In the genomic region with DNA sequence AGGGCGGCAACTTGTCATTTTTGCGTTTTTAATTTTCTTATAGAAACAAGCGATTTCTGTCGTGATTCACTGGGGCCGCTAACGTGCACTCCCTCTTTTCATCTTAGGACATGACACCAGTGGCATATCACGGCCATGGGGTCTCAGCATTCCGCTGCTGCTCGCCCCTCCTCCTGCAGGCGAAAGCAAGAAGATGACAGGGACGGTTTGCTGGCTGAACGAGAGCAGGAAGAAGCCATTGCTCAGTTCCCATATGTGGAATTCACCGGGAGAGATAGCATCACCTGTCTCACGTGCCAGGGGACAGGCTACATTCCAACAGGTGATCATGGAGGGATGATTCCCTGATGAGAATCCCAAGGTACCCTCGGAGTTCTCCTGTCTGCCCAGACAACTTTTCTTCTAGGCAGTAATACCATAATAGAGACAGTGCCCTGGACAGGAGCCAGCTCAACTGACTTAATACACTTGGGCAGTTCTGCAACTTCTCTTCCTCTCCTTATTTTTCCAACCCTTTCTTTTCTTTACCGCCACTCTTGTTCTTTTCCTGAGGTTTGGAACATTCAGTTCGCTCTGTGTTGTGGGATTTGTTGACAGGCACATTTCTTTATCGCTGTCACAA, we compare ENCODE assay signal across 8 cellular contexts. TPM values are rescaled to one million over a fixed set of nuclear protein-coding genes. Genes with fewer than 3 reads are reported as not detected.
DNase-seq lines count a peak whose midpoint lies in the region; ATAC-seq and TF ChIP-seq lines count a peak whose summit lies in the region.

No MANE protein-coding gene starts in this region.

- H3K4me1 ChIP-seq in SK-N-SH (ENCODE audit: control insufficient read depth in 1 of 2, insufficient read depth in 2 of 2, low read depth in 1 of 2, low read length in 1 of 2) (peaks cover 0 to 6% of the 10 kb centered on the region in 2 experiments; a peak in 1 of 4 replicates), neural progenitor cell (peaks cover 7% of the 10 kb centered on the region)

- H3K9me3 Mint-ChIP-seq in neural progenitor cell, result peaks cover 8% of the 10 kb centered on the region

- peaks cover 14% of the 10 kb centered on the region for H3K4me1 Mint-ChIP-seq in neural progenitor cell

- H3K27me3 Mint-ChIP-seq in neural progenitor cell (ENCODE audit: insufficient read depth, low read depth), result peaks cover 12% of the 10 kb centered on the region

- TF ChIP-seq POLR2A in GM18505 (IDR thresholded peaks at IDR 0.05; ENCODE audit: borderline replicate concordance, extremely low read depth, insufficient read depth, insufficient read length), result no peak

- CTCF ChIA-PET in AG04449 (lab: Yijun Ruan, JAX) (interaction anchor here (0.6 to 7.4 kb wide), 41 partner anchors 8 to 652 kb away, joined by 3 to 163 read pairs (median 4); no protein-coding TSS in a partner anchor), SK-N-SH (lab: Yijun Ruan, JAX) (interaction anchor here (0.7 to 6.7 kb wide), 20 partner anchors 8 to 218 kb away, joined by 3 to 89 read pairs (median 6); a partner anchor contains a TSS)

- WGBS in SK-N-SH (ENCODE audit: low lambda C conversion rate), result 16% methylated on average over 18 of the region's 18 CpGs

- peak overlapping the region; percentile 99 for H2AFZ ChIP-seq in SK-N-SH (ENCODE audit: low read depth)
- peak overlapping the region; percentile 90 for H2AFZ ChIP-seq in neural progenitor cell (replicated peaks)

- peak overlapping the region; percentile 92 for H3K4me2 ChIP-seq in SK-N-SH
- peak overlapping the region; percentile 96 for H3K4me2 ChIP-seq in neural progenitor cell

- no peak for TF ChIP-seq RAD21 in SK-N-SH (IDR thresholded peaks at IDR 0.05; ENCODE audit: low read length)

- no peak for DNase-seq in AG04449 (ENCODE audit: low read depth, low spot score)
- peak; percentile 58 for DNase-seq in SK-N-SH
- DNase-seq in epithelial cell of esophagus (ENCODE audit: low read depth), result no peak
- peak; percentile 45 for DNase-seq in neural progenitor cell (ENCODE audit: low spot score)
- no peak for DNase-seq in OCI-M1 (lab: John Stamatoyannopoulos, UW)
- DNase-seq in cerebellar nuclear complex (lab: John Stamatoyannopoulos, UW), result no peak

- TF ChIP-seq CTCF in AG04449 (IDR thresholded peaks at IDR 0.05; ENCODE audit: insufficient read depth, low read length, missing control alignments) (no peak), SK-N-SH (IDR thresholded peaks at IDR 0.05) (no peak), epithelial cell of esophagus (IDR thresholded peaks at IDR 0.05; ENCODE audit: insufficient read depth, low read depth, low read length, missing control alignments) (no peak), neural progenitor cell (IDR thresholded peaks at IDR 0.05) (no peak)

- TF ChIP-seq EP300 in SK-N-SH (IDR thresholded peaks at IDR 0.05; ENCODE audit: borderline replicate concordance in 1 of 2, low read depth in 1 of 2, low read length in 1 of 2), result no peak

- H3F3A ChIP-seq in SK-N-SH (replicated peaks; ENCODE audit: insufficient read depth) (no peaks in the 10 kb centered on the region), neural progenitor cell (ENCODE audit: low read depth) (peaks cover 6% of the 10 kb centered on the region)

- peaks cover 16% of the 10 kb centered on the region for H3K36me3 Mint-ChIP-seq in neural progenitor cell

- H3K79me2 ChIP-seq in SK-N-SH (ENCODE audit: insufficient read depth) (peaks cover 4% of the 10 kb centered on the region; the same call in 1 of the 2 replicates), neural progenitor cell (ENCODE audit: low read depth) (no peaks in the 10 kb centered on the region)

- peak overlapping the region; percentile 95 for H3K4me3 Mint-ChIP-seq in neural progenitor cell

- H3K4me3 ChIP-seq in AG04449 (ENCODE audit: low read depth, low read length) (peak overlapping the region; percentile 97), SK-N-SH (ENCODE audit: low read depth in 2 of 2, low read length in 1 of 2) (peak overlapping the region; percentile 94 to 97), epithelial cell of esophagus (ENCODE audit: low read length) (peak overlapping the region; percentile 83), neural progenitor cell (peak overlapping the region; percentile 60)

- no peaks in the 10 kb centered on the region for H4K20me1 ChIP-seq in SK-N-SH (ENCODE audit: insufficient read depth)
- no peaks in the 10 kb centered on the region for H4K20me1 ChIP-seq in neural progenitor cell (ENCODE audit: low read depth)

- peak; percentile 12 for ATAC-seq in GM19395 (IDR thresholded peaks at IDR 0.05; ENCODE audit: unreplicated experiment)
- ATAC-seq in GM18505 (IDR thresholded peaks at IDR 0.05; ENCODE audit: unreplicated experiment), result no peak

- H3K36me3 ChIP-seq in SK-N-SH (replicated peaks in 1 of 2; ENCODE audit: control insufficient read depth in 1 of 2, insufficient read depth in 2 of 2, low read length in 1 of 2), result peaks cover 10 to 30% of the 10 kb centered on the region in 2 experiments
- no peaks in the 10 kb centered on the region for H3K36me3 ChIP-seq in neural progenitor cell

- H3K27me3 ChIP-seq in SK-N-SH (ENCODE audit: insufficient read depth) (no peaks in the 10 kb centered on the region), neural progenitor cell (peaks cover 44% of the 10 kb centered on the region)

- H3K27ac Mint-ChIP-seq in neural progenitor cell, result no peak overlapping the region

- no peaks in the 10 kb centered on the region for H3K9me2 ChIP-seq in SK-N-SH

- POLR2A ChIA-PET in AG04449 (lab: Yijun Ruan, JAX) (interaction anchor here (0.8 kb wide), 1 partner anchor 11 kb away, joined by 3 read pairs; no protein-coding TSS in a partner anchor), SK-N-SH (lab: Yijun Ruan, JAX) (interaction anchor here (0.6 to 1.0 kb wide), 2 partner anchors 16 to 17 kb away, joined by 3 read pairs; no protein-coding TSS in a partner anchor)

- H3K27ac ChIP-seq in SK-N-SH (ENCODE audit: low read depth in 2 of 2, low read length in 1 of 2), result no peak overlapping the region
- no peak overlapping the region for H3K27ac ChIP-seq in neural progenitor cell

- H3K9me3 ChIP-seq in SK-N-SH (no peaks in the 10 kb centered on the region), neural progenitor cell (ENCODE audit: low read depth) (no peaks in the 10 kb centered on the region)

- H3K9ac ChIP-seq in SK-N-SH (peak overlapping the region; percentile 74; the same call in 1 of the 2 replicates), neural progenitor cell (no peak overlapping the region)

TF ChIP-seq in SK-N-SH, 30 proteins besides CTCF, POLR2A, EP300 and RAD21 (continues in another document):
- no peak for TF ChIP-seq JUND (IDR thresholded peaks at IDR 0.05)
- no peak for TF ChIP-seq MXI1 (IDR thresholded peaks at IDR 0.05; ENCODE audit: low read depth, low read length)
- TF ChIP-seq, protein P1, sequence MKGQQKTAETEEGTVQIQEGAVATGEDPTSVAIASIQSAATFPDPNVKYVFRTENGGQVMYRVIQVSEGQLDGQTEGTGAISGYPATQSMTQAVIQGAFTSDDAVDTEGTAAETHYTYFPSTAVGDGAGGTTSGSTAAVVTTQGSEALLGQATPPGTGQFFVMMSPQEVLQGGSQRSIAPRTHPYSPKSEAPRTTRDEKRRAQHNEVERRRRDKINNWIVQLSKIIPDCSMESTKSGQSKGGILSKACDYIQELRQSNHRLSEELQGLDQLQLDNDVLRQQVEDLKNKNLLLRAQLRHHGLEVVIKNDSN (IDR thresholded peaks at IDR 0.05; ENCODE audit: borderline replicate concordance, low read depth), result no peak
- TF ChIP-seq, protein P2, sequence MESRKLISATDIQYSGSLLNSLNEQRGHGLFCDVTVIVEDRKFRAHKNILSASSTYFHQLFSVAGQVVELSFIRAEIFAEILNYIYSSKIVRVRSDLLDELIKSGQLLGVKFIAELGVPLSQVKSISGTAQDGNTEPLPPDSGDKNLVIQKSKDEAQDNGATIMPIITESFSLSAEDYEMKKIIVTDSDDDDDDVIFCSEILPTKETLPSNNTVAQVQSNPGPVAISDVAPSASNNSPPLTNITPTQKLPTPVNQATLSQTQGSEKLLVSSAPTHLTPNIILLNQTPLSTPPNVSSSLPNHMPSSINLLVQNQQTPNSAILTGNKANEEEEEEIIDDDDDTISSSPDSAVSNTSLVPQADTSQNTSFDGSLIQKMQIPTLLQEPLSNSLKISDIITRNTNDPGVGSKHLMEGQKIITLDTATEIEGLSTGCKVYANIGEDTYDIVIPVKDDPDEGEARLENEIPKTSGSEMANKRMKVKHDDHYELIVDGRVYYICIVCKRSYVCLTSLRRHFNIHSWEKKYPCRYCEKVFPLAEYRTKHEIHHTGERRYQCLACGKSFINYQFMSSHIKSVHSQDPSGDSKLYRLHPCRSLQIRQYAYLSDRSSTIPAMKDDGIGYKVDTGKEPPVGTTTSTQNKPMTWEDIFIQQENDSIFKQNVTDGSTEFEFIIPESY (IDR thresholded peaks at IDR 0.05; ENCODE audit: borderline replicate concordance, low read depth), result no peak
- TF ChIP-seq GABPA (IDR thresholded peaks at IDR 0.05; ENCODE audit: low read depth), result no peak
- TF ChIP-seq, protein P3, sequence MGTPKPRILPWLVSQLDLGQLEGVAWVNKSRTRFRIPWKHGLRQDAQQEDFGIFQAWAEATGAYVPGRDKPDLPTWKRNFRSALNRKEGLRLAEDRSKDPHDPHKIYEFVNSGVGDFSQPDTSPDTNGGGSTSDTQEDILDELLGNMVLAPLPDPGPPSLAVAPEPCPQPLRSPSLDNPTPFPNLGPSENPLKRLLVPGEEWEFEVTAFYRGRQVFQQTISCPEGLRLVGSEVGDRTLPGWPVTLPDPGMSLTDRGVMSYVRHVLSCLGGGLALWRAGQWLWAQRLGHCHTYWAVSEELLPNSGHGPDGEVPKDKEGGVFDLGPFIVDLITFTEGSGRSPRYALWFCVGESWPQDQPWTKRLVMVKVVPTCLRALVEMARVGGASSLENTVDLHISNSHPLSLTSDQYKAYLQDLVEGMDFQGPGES (IDR thresholded peaks at IDR 0.05; ENCODE audit: low read depth, low read length), result no peak
- TF ChIP-seq RCOR1 (IDR thresholded peaks at IDR 0.05; ENCODE audit: low read length), result no peak
- TF ChIP-seq FOXJ3 (CRISPR knock-in tag; IDR thresholded peaks at IDR 0.05), result no peak
- no peak for TF ChIP-seq TAF1 (IDR thresholded peaks at IDR 0.05; ENCODE audit: borderline replicate concordance, low read depth, low read length)
- no peak for TF ChIP-seq NRF1 (IDR thresholded peaks at IDR 0.05; ENCODE audit: low read depth, low read length)

RNA-seq across cellular contexts. Expression of a gene that starts 0.8 kb away (rescaled TPM):
- polyA plus RNA-seq in SK-N-SH (2012; rRNA removed), result 133 and 173 TPM in 2 replicates
- polyA plus RNA-seq in SK-N-SH (2012; cell fraction: cytosol; rRNA removed), result 112 and 161 TPM in 2 replicates
- 101 and 122 TPM in 2 replicates for polyA plus RNA-seq in SK-N-SH (2012; cell fraction: nucleus; rRNA removed)
- 87.5 and 115 TPM in 2 replicates for total RNA-seq in neural progenitor cell (ENCODE audit: low replicate concordance)

RNA-seq across cellular contexts. Expression of a gene that starts 40.1 kb away (rescaled TPM):
- 0.02 TPM in 1 of 2 replicates, not detected in the other for polyA plus RNA-seq in SK-N-SH (2012; rRNA removed)
- polyA plus RNA-seq in SK-N-SH (2012; cell fraction: cytosol; rRNA removed), result not detected in 2 replicates
- 0.01 TPM in 1 of 2 replicates, not detected in the other for polyA plus RNA-seq in SK-N-SH (2012; cell fraction: nucleus; rRNA removed)
- 69.1 and 330 TPM in 2 replicates for total RNA-seq in neural progenitor cell (ENCODE audit: low replicate concordance)

RNA-seq across cellular contexts. Expression of a gene that starts 59.4 kb away (rescaled TPM):
- 0.29 and 0.33 TPM in 2 replicates for polyA plus RNA-seq in SK-N-SH (2012; rRNA removed)
- polyA plus RNA-seq in SK-N-SH (2012; cell fraction: cytosol; rRNA removed), result 0.12 and 0.17 TPM in 2 replicates
- 0.20 and 0.50 TPM in 2 replicates for polyA plus RNA-seq in SK-N-SH (2012; cell fraction: nucleus; rRNA removed)
- 0.09 TPM in 1 of 2 replicates, not detected in the other for total RNA-seq in neural progenitor cell (ENCODE audit: low replicate concordance)

Comparison
In these comparisons a context has a peak if more than half of its experiments do, and no peak if none do; other contexts are left out.
1. DNase-seq: peak in SK-N-SH (single experiment) and neural progenitor cell (single experiment); none in AG04449 (single experiment), epithelial cell of esophagus (single experiment), OCI-M1 (single experiment) and cerebellar nuclear complex (0 of 2).
2. Peak in every context shown above with its lines, with median percentiles within 50 percentile points of each other: H3K4me3 ChIP-seq.